ENCODE assay signal across 8 cellular contexts in genomic region chr2:207408086-207408794, GRCh38.
A peak's percentile ranks its signal among the peaks of the same experiment; 100 is the strongest.
DNase-seq lines count a peak whose midpoint lies in the region; ATAC-seq lines count a peak whose summit lies in the region.

No MANE protein-coding gene starts in this region.

- no peak for ATAC-seq in stimulated activated naive CD8-positive, alpha-beta T cell treated with anti-CD3 and anti-CD28 coated beads, Interleukin-15, amount 100 ng/mL, for 72 hours

- peak overlapping the region; percentile 4; the same call in 1 of the 2 replicates for H3K27ac ChIP-seq in GM23248

- H3F3A ChIP-seq in GM23248 (ENCODE audit: insufficient read depth) = no peaks in the 10 kb centered on the region; the same call in 1 of the 2 replicates

- no peak overlapping the region for H3K27ac Mint-ChIP-seq in immature natural killer cell
- H3K27ac Mint-ChIP-seq in stimulated activated naive CD8-positive, alpha-beta T cell treated with anti-CD3 and anti-CD28 coated beads, Interleukin-15, amount 100 ng/mL, for 72 hours = no peak overlapping the region

- DNase-seq in DMS153 (lab: John Stamatoyannopoulos, UW) (peak; percentile 99), GM23248 (peak; percentile 47), NCI-H128 (lab: John Stamatoyannopoulos, UW; ENCODE audit: unreplicated experiment) (peak; percentile 38), amniotic epithelial cell (ENCODE audit: low read depth) (peak; percentile 70), pons (ENCODE audit: low spot score) (peak; percentile 39), immature natural killer cell (no peak), GM19238 (ENCODE audit: insufficient read length, low spot score) (no peak)
- no peak for DNase-seq in stimulated activated naive CD8-positive, alpha-beta T cell treated with anti-CD3 and anti-CD28 coated beads, Interleukin-15, amount 100 ng/mL, for 72 hours

- H3K4me2 ChIP-seq in GM23248 (ENCODE audit: unreplicated experiment) = peak overlapping the region; percentile 80

- H3K4me1 ChIP-seq in GM23248 (ENCODE audit: insufficient read depth) = peaks cover 12% of the 10 kb centered on the region

- H3K36me3 Mint-ChIP-seq in immature natural killer cell = peaks cover 0 to 7% (median 0%) of the 10 kb centered on the region in 3 donors

- H3K9me3 ChIP-seq in GM23248 (ENCODE audit: low read depth) = no peaks in the 10 kb centered on the region

- H3K79me2 ChIP-seq in GM23248 (ENCODE audit: insufficient read depth) = no peaks in the 10 kb centered on the region

- H3K4me3 Mint-ChIP-seq in immature natural killer cell = no peak overlapping the region
- no peak overlapping the region for H3K4me3 Mint-ChIP-seq in stimulated activated naive CD8-positive, alpha-beta T cell treated with anti-CD3 and anti-CD28 coated beads, Interleukin-15, amount 100 ng/mL, for 72 hours

- H3K9ac ChIP-seq in GM23248 = peak overlapping the region; percentile 55

- 11 to 12% methylated on average over 8 of the region's 8 CpGs for WGBS in GM23248 (ENCODE audit: low coverage in 1 of 2, low lambda C conversion rate in 2 of 2, missing lambda C conversion rate in 2 of 2), 2 experiments

- H3K4me3 ChIP-seq in GM23248 = peak overlapping the region; percentile 57

- H3K4me1 Mint-ChIP-seq in immature natural killer cell = no peaks in the 10 kb centered on the region
- H3K4me1 Mint-ChIP-seq in stimulated activated naive CD8-positive, alpha-beta T cell treated with anti-CD3 and anti-CD28 coated beads, Interleukin-15, amount 100 ng/mL, for 72 hours = no peaks in the 10 kb centered on the region

- H3K27me3 ChIP-seq in GM23248 (replicated peaks; ENCODE audit: insufficient read depth) = no peaks in the 10 kb centered on the region

- in situ Hi-C loops in GM23248 (cut with MboI) = no loop called here

- peak overlapping the region; percentile 94 for H2AFZ ChIP-seq in GM23248

- H3K9me2 ChIP-seq in GM23248 (ENCODE audit: insufficient read depth) = no peaks in the 10 kb centered on the region

- no peaks in the 10 kb centered on the region for H4K20me1 ChIP-seq in GM23248 (ENCODE audit: insufficient read depth)

- H3K36me3 ChIP-seq in GM23248 (ENCODE audit: low read depth) = no peaks in the 10 kb centered on the region

- peaks cover 0 to 2% (median 0%) of the 10 kb centered on the region in 6 donors for H3K9me3 Mint-ChIP-seq in immature natural killer cell
- H3K9me3 Mint-ChIP-seq in stimulated activated naive CD8-positive, alpha-beta T cell treated with anti-CD3 and anti-CD28 coated beads, Interleukin-15, amount 100 ng/mL, for 72 hours = no peaks in the 10 kb centered on the region

- H3K27me3 Mint-ChIP-seq in immature natural killer cell (ENCODE audit: low read depth in 3 of 3) = peaks cover 2 to 15% (median 14%) of the 10 kb centered on the region in 3 donors
- no peaks in the 10 kb centered on the region for H3K27me3 Mint-ChIP-seq in stimulated activated naive CD8-positive, alpha-beta T cell treated with anti-CD3 and anti-CD28 coated beads, Interleukin-15, amount 100 ng/mL, for 72 hours

Comparison
In these comparisons a context has a peak if more than half of its experiments do, and no peak if none do; other contexts are left out.
1. DNase-seq: peak in DMS153 (single experiment), GM23248 (single experiment), NCI-H128 (single experiment), amniotic epithelial cell (single experiment) and pons (single experiment); none in immature natural killer cell (0 of 3), GM19238 (single experiment) and stimulated activated naive CD8-positive, alpha-beta T cell treated with anti-CD3 and anti-CD28 coated beads, Interleukin-15, amount 100 ng/mL, for 72 hours (0 of 2).